Comparison of ENCODE assay signal across 8 cellular contexts in genomic region chr13:41652735-41653361, GRCh38.
DNase-seq lines count a peak whose midpoint lies in the region; ATAC-seq, FAIRE-seq and TF ChIP-seq lines count a peak whose summit lies in the region.

No MANE protein-coding gene starts in this region.

- ATAC-seq in HG03159 (IDR thresholded peaks at IDR 0.05; ENCODE audit: unreplicated experiment) = no peak

- FAIRE-seq in keratinocyte (lab: Jason Lieb, UNC) = peak; percentile 67

- no peak overlapping the region for H3K9ac ChIP-seq in keratinocyte (ENCODE audit: control insufficient read depth, extremely low read depth, insufficient read depth, low read length)

- no peak overlapping the region for H3K4me3 Mint-ChIP-seq in brain

- H3K4me1 ChIP-seq in keratinocyte (ENCODE audit: control insufficient read depth, extremely low read depth, insufficient read depth, low read length) = no peaks in the 10 kb centered on the region
- H3K4me1 ChIP-seq in suprapubic skin = peaks cover 12% of the 10 kb centered on the region

- dilution Hi-C loops in keratinocyte (cut with MboI; ENCODE audit: extremely low pct_ligation_motif_present, low sequenced_read_pairs) = no loop called here

- no peaks in the 10 kb centered on the region for H3K9me1 ChIP-seq in keratinocyte (ENCODE audit: control insufficient read depth, extremely low read depth, insufficient read depth, low read length)

- no peaks in the 10 kb centered on the region for H4K20me1 ChIP-seq in keratinocyte (ENCODE audit: control insufficient read depth, extremely low read depth, insufficient read depth, low read length)

- no peak for TF ChIP-seq POLR2A in suprapubic skin (IDR thresholded peaks at IDR 0.05)

- H3K9me3 ChIP-seq in keratinocyte (ENCODE audit: control insufficient read depth, low read depth, low read length) (no peaks in the 10 kb centered on the region), suprapubic skin (no peaks in the 10 kb centered on the region)

- H3K36me3 Mint-ChIP-seq in brain = peaks cover 4% of the 10 kb centered on the region

- TF ChIP-seq CTCF in AG04449 (IDR thresholded peaks at IDR 0.05; ENCODE audit: insufficient read depth, low read length, missing control alignments) = peak; percentile 12
- peak; percentile 85 to 88 for TF ChIP-seq CTCF in brain (conservative IDR thresholded peaks at IDR 0.05)
- TF ChIP-seq CTCF in keratinocyte (optimal IDR thresholded peaks at IDR 0.05 in 1 of 3, IDR thresholded peaks at IDR 0.05 in 1 of 3, conservative IDR thresholded peaks at IDR 0.05 in 1 of 3; ENCODE audit: extremely low read depth in 1 of 3, insufficient read depth in 2 of 3, low read length in 3 of 3) = peak in 2 of 3 experiments; percentile 22 to 40
- peak; percentile 34 to 39 for TF ChIP-seq CTCF in suprapubic skin (IDR thresholded peaks at IDR 0.05)

- no peak for TF ChIP-seq EP300 in suprapubic skin (IDR thresholded peaks at IDR 0.05)

- no peaks in the 10 kb centered on the region for H3K79me2 ChIP-seq in keratinocyte (ENCODE audit: control insufficient read depth, insufficient read depth, low read length)

- H2AFZ ChIP-seq in keratinocyte (ENCODE audit: control insufficient read depth, low read length) = no peak overlapping the region

- DNase-seq in AG04449 (ENCODE audit: low read depth, low spot score) (no peak), GF-D8 (lab: John Stamatoyannopoulos, UW) (peak; percentile 29), NCI-H748 (lab: John Stamatoyannopoulos, UW; ENCODE audit: unreplicated experiment) (peak; percentile 31), keratinocyte (ENCODE audit: low read depth, low spot score) (no peak), suprapubic skin (ENCODE audit: low spot score in 2 of 2) (no peak), NCI-H187 (lab: John Stamatoyannopoulos, UW) (no peak)

- no peak overlapping the region for H3K4me3 ChIP-seq in AG04449 (ENCODE audit: low read depth, low read length)
- no peak overlapping the region for H3K4me3 ChIP-seq in keratinocyte (ENCODE audit: control insufficient read depth in 2 of 3, extremely low read depth in 1 of 3, insufficient read depth in 2 of 3, low read depth in 1 of 3, low read length in 3 of 3)
- no peak overlapping the region for H3K4me3 ChIP-seq in suprapubic skin

- H3K9me3 Mint-ChIP-seq in brain = peaks cover 0 to 5% (median 0%) of the 10 kb centered on the region in 5 experiments

- no peak overlapping the region for H3K27ac ChIP-seq in keratinocyte (ENCODE audit: control insufficient read depth, insufficient read depth, low read length)
- H3K27ac ChIP-seq in suprapubic skin = no peak overlapping the region

- WGBS in suprapubic skin = 43% methylated on average over 4 of the region's 4 CpGs

- H3K27ac Mint-ChIP-seq in brain = no peak overlapping the region

- no peaks in the 10 kb centered on the region for H3K27me3 ChIP-seq in keratinocyte (ENCODE audit: control insufficient read depth, extremely low read depth, insufficient read depth, low read length)
- no peaks in the 10 kb centered on the region for H3K27me3 ChIP-seq in suprapubic skin

- CTCF ChIA-PET in AG04449 (lab: Yijun Ruan, JAX) = interaction anchor here (0.6 to 13.2 kb wide), 40 partner anchors 8 to 595 kb away, joined by 3 to 237 read pairs (median 4); no protein-coding TSS in a partner anchor

- POLR2A ChIA-PET in AG04449 (lab: Yijun Ruan, JAX) = interaction anchor here (0.6 kb wide), 1 partner anchor 396 kb away, joined by 3 read pairs; the partner anchor contains the start of gene DGKH

- peaks cover 20% of the 10 kb centered on the region for H3K4me1 Mint-ChIP-seq in brain

- H3K36me3 ChIP-seq in keratinocyte (ENCODE audit: control insufficient read depth in 2 of 2, extremely low read depth in 1 of 2, insufficient read depth in 2 of 2, low read length in 2 of 2) (peaks cover 0 to 2% of the 10 kb centered on the region in 2 experiments), suprapubic skin (no peaks in the 10 kb centered on the region)

- peaks cover 3% of the 10 kb centered on the region for H3K27me3 Mint-ChIP-seq in brain

- H3K4me2 ChIP-seq in keratinocyte (ENCODE audit: control insufficient read depth, extremely low read depth, insufficient read depth, low read depth, low read length) = no peak overlapping the region

Comparison
In these comparisons a context has a peak if more than half of its experiments do, and no peak if none do; other contexts are left out.
1. DNase-seq: peak in GF-D8 (single experiment) and NCI-H748 (single experiment); none in AG04449 (single experiment), keratinocyte (single experiment), suprapubic skin (0 of 2) and NCI-H187 (0 of 2).
2. CTCF ChIP-seq: peak in every context shown above with its lines; median percentile 86 in brain; 36 in suprapubic skin; 31 in keratinocyte; 12 in AG04449.